In the genomic region with DNA sequence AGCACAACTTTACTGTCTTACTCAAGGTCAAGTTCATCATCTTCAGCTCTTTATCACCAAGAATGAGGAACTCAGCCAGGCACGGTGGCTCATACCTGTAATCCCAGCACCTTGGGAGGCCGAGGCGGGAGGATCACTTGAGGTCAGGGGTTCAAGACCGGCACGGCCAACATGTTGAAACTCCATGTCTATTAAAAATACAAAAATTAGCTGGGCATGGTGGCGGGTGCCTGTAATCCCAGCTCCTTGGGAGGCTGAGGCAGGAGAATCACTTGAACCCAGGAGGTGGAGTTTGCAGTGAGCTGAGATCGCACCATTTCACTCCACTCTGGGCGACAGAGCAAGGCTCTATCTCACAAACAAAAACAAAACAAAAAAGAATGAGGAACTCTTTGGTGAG, we compare ENCODE assay signal across 6 cellular contexts. TPM values are rescaled to one million over a fixed set of nuclear protein-coding genes. Genes with fewer than 3 reads are reported as not detected.
A peak's percentile ranks its signal among the peaks of the same experiment; 100 is the strongest.
DNase-seq lines count a peak whose midpoint lies in the region; ATAC-seq and TF ChIP-seq lines count a peak whose summit lies in the region.
"Not testable (repeated sequence)": the region's sequence is repeated elsewhere in the genome, so short reads cannot be mapped to it uniquely, and the experiment has no call there.

No MANE protein-coding gene starts in this region.

- H3K4me3 Mint-ChIP-seq in Caco-2 (ENCODE audit: unreplicated experiment): peak overlapping the region; percentile 44

- H3K36me3 Mint-ChIP-seq in Caco-2 (ENCODE audit: insufficient read depth, unreplicated experiment): not testable (repeated sequence)

- H3K36me3 ChIP-seq in Caco-2 (ENCODE audit: control insufficient read depth, insufficient read depth, low read length); body of pancreas (replicated peaks in 1 of 2; ENCODE audit: insufficient read depth in 1 of 2, low read depth in 2 of 2); left lung; right lobe of liver; thyroid gland: not testable (repeated sequence)

- intact Hi-C loops in Caco-2 (cut with micrococcal nuclease; ENCODE audit: unreplicated experiment); body of pancreas (cut with DNase I); right lobe of liver (cut with DNase I); thyroid gland (cut with DNase I): not testable (repeated sequence)
- intact Hi-C loops in left lung (cut with DNase I): loop anchor here in 1 of 2 donors (10.0 kb wide), 1 partner anchor 91 kb away; no protein-coding TSS in a partner anchor

- H3K27me3 ChIP-seq in Caco-2 (replicated peaks; ENCODE audit: control insufficient read depth, insufficient read depth, low read length); body of pancreas; left lung; right lobe of liver; thyroid gland: not testable (repeated sequence)

- not testable (repeated sequence) for H3K4me3 ChIP-seq in Caco-2 (ENCODE audit: low read depth, low read length); body of pancreas; left lung; thyroid gland (replicated peaks in 1 of 3)
- H3K4me3 ChIP-seq in right lobe of liver: peak overlapping the region; percentile 35 to 56 (median 46)

- TF ChIP-seq POLR2A in body of pancreas (IDR thresholded peaks at IDR 0.05); right lobe of liver (IDR thresholded peaks at IDR 0.05); thyroid gland (IDR thresholded peaks at IDR 0.05): not testable (repeated sequence)

- not testable (repeated sequence) for TF ChIP-seq CTCF in Caco-2 (IDR thresholded peaks at IDR 0.05; ENCODE audit: insufficient read depth in 1 of 2, low read depth in 1 of 2, low read length in 1 of 2, severe bottlenecking in 1 of 2, unreplicated experiment in 1 of 2); body of pancreas (IDR thresholded peaks at IDR 0.05); left lung (IDR thresholded peaks at IDR 0.05); right lobe of liver (IDR thresholded peaks at IDR 0.05); thyroid gland (IDR thresholded peaks at IDR 0.05)

- not testable (repeated sequence) for H3K9me3 Mint-ChIP-seq in Caco-2 (ENCODE audit: unreplicated experiment)

- POLR2A ChIA-PET in Caco-2 (lab: Charles Lee): interaction anchor here (0.5 to 1.3 kb wide), 4 partner anchors 8 to 81 kb away, joined by 3 to 10 read pairs (median 4); a partner anchor contains a TSS

- not testable (repeated sequence) for H3K9me3 ChIP-seq in Caco-2, body of pancreas, left lung, right lobe of liver, thyroid gland

- CTCF ChIA-PET in Caco-2 (lab: Charles Lee): interaction anchor here (1.0 to 1.2 kb wide), 2 partner anchors 9 to 81 kb away, joined by 3 read pairs; a partner anchor contains a TSS

- WGBS in body of pancreas, 2 donors: 84 to 91% methylated on average over 7 to 8 of the region's 8 CpGs
- 41% methylated on average over 8 of the region's 8 CpGs for WGBS in right lobe of liver (ENCODE audit: insufficient coverage, low coverage, low lambda C conversion rate, missing lambda C conversion rate)
- 89 to 93% methylated on average over 8 of the region's 8 CpGs for WGBS in thyroid gland, 2 donors

- not testable (repeated sequence) for BruUV-seq in Caco-2 (replicated peaks; lab: Mats Ljungman, UMichigan)

- not testable (repeated sequence) for H3K4me1 Mint-ChIP-seq in Caco-2 (ENCODE audit: low read depth, unreplicated experiment)

- DNase-seq in Caco-2, body of pancreas, left lung, right lobe of liver, thyroid gland: not testable (repeated sequence)

- H3K27me3 Mint-ChIP-seq in Caco-2 (ENCODE audit: insufficient read depth, unreplicated experiment): not testable (repeated sequence)

- H3K4me1 ChIP-seq in Caco-2 (peaks cover 23% of the 10 kb centered on the region), body of pancreas (peaks cover 18% of the 10 kb centered on the region), right lobe of liver (peaks cover 0 to 14% (median 5%) of the 10 kb centered on the region in 4 donors), thyroid gland (peaks cover 0 to 11% of the 10 kb centered on the region in 2 donors)
- not testable (repeated sequence) for H3K4me1 ChIP-seq in left lung

- peak overlapping the region; percentile 86 for H3K27ac Mint-ChIP-seq in Caco-2 (ENCODE audit: unreplicated experiment)

- ATAC-seq in HG02981 (IDR thresholded peaks at IDR 0.05; ENCODE audit: unreplicated experiment) (peak; percentile 6), right lobe of liver (peak in 1 of 4 donors; percentile 17)
- not testable (repeated sequence) for ATAC-seq in body of pancreas, left lung

- H3K27ac ChIP-seq in body of pancreas: peak overlapping the region; percentile 69 to 86 (median 72)
- peak overlapping the region; percentile 16 to 18 for H3K27ac ChIP-seq in left lung
- peak overlapping the region; percentile 62 to 74 (median 65) for H3K27ac ChIP-seq in right lobe of liver
- peak overlapping the region; percentile 75 to 91 (median 84) for H3K27ac ChIP-seq in thyroid gland

RNA-seq across cellular contexts. Expression of a gene that starts 9.0 kb away (rescaled TPM):
- total RNA-seq in Caco-2 (2022): 16.2 and 18.2 TPM in 2 replicates
- 1 to 10 TPM; 5.4 to 6.9 TPM for total RNA-seq in body of pancreas
- total RNA-seq in left lung: 10 to 100 TPM; 16.3 to 23.8 TPM
- total RNA-seq in right lobe of liver: 10 to 100 TPM in 1 of 6 experiments, 1 to 10 TPM in 5; 6.0 to 11.1 (median 6.9) TPM
- total RNA-seq in thyroid gland: 10 to 100 TPM; 16.7 to 31.6 (median 25.4) TPM

RNA-seq across cellular contexts. Expression of a gene that starts 39.2 kb away (rescaled TPM):
- total RNA-seq in Caco-2 (2022): 78.8 and 81.2 TPM in 2 replicates
- total RNA-seq in body of pancreas: 10 to 100 TPM; 41.9 to 73.7 TPM
- 100 to 1,000 TPM in 1 of 2 donors, 10 to 100 TPM in 1; 79.1 to 111 TPM for total RNA-seq in left lung
- 100 to 1,000 TPM in 1 of 6 experiments, 10 to 100 TPM in 5; 53.4 to 102 (median 64.6) TPM for total RNA-seq in right lobe of liver
- total RNA-seq in thyroid gland: 100 to 1,000 TPM; 111 to 149 (median 122) TPM

RNA-seq across cellular contexts. Expression of a gene that starts 39.4 kb away (rescaled TPM):
- 69.3 and 71.3 TPM in 2 replicates for total RNA-seq in Caco-2 (2022)
- 1 to 10 TPM; 5.3 to 8.6 TPM for total RNA-seq in body of pancreas
- total RNA-seq in left lung: 10 to 100 TPM; 27.7 to 33.4 TPM
- 10 to 100 TPM; 12.4 to 25.0 (median 18.2) TPM for total RNA-seq in right lobe of liver
- total RNA-seq in thyroid gland: 10 to 100 TPM; 26.1 to 39.1 (median 32.1) TPM

Comparison
In these comparisons a context has a peak if more than half of its experiments do, and no peak if none do; other contexts are left out.
1. H3K27ac ChIP-seq: peak in every context shown above with its lines; median percentile 84 in thyroid gland; 72 in body of pancreas; 65 in right lobe of liver; 17 in left lung.